Comparison of ENCODE assay signal across 18 cellular contexts in genomic region chr11:105102079-105102478, GRCh38. TPM values are rescaled to one million over a fixed set of nuclear protein-coding genes. Genes with fewer than 3 reads are reported as not detected.
"Had no signal": no experiment of that assay in that cellular context is flagged by ENCODE, and none has a peak within 500 bp of the region (broad histone marks: within the 10 kb centered on the region; RNA-seq: fewer than 3 reads in every experiment).

No MANE protein-coding gene starts in this region.

RNA-seq across cellular contexts. Expression of gene CARD18, which starts 37.5 kb away (rescaled TPM):
- total RNA-seq: activated B cell treated with CpG ODN at 0.5 μM for 24 hours; activated CD4-positive, alpha-beta memory T cell treated with anti-CD3 and anti-CD28 coated beads for 36 hours; activated CD4-positive, alpha-beta T cell treated with anti-CD3 and anti-CD28 coated beads, Interleukin-2, amount 10 ng/mL, durations not matched to agents 24 days and 14 days; activated CD8-positive, alpha-beta memory T cell treated with anti-CD3 and anti-CD28 coated beads for 36 hours; activated CD8-positive, alpha-beta T cell treated with anti-CD3 and anti-CD28 coated beads for 36 hours; activated naive CD4-positive, alpha-beta T cell treated with anti-CD3 and anti-CD28 coated beads for 36 hours; activated naive CD4-positive, alpha-beta T cell treated with anti-CD3 and anti-CD28 coated beads, Interleukin-2, amount 50 U/mL, for 72 hours; activated naive CD8-positive, alpha-beta T cell treated with anti-CD3 and anti-CD28 coated beads for 36 hours; activated T-cell treated with anti-CD3 and anti-CD28 coated beads, Interleukin-2, amount 50 U/mL, for 4 hours; activated T-cell treated with anti-CD3 and anti-CD28 coated beads, Interleukin-2, amount 50 U/mL, for 72 hours; activated T-helper 1 cell treated with anti-CD3 and anti-CD28 coated beads, Interleukin-12 subunit alpha, Interleukin-12 subunit beta, Interleukin-2, Interleukin-4 antibody, amounts not matched to agents 30 ng/mL and 10 ng/mL and 1 ng/mL, durations not matched to agents 14 hours and 24 hours and 36 hours; activated T-helper 17 cell treated with anti-CD3 and anti-CD28 coated beads, Interleukin-2, amount 50 U/mL, for 72 hours; adrenal gland; aorta; astrocyte; body of pancreas; breast epithelium; cardiac muscle cell had no signal
- polyA plus RNA-seq: adrenal gland, aorta had no signal

RNA-seq across cellular contexts. Expression of gene CARD16, which starts 56.9 kb away (rescaled TPM):
- total RNA-seq: cardiac muscle cell had no signal
- polyA plus RNA-seq: cardiac muscle cell had no signal
